In genomic region chr6:111600588-111601440, GRCh38 we compare ENCODE assay signal across 11 cellular contexts. TPM values are rescaled to one million over a fixed set of nuclear protein-coding genes. Genes with fewer than 3 reads are reported as not detected.
DNase-seq lines count a peak whose midpoint lies in the region; ATAC-seq, FAIRE-seq and TF ChIP-seq lines count a peak whose summit lies in the region.
"Had no signal": no experiment of that assay in that cellular context is flagged by ENCODE, and none has a peak within 500 bp of the region (broad histone marks: within the 10 kb centered on the region; RNA-seq: fewer than 3 reads in every experiment).

No MANE protein-coding gene starts in this region.

- H3K27ac ChIP-seq in CD4-positive, alpha-beta memory T cell (ENCODE audit: low read depth, low read length), result no peak overlapping the region
- H3K27ac ChIP-seq in adrenal gland (peak overlapping the region in 3 of 5 donors; percentile 95 to 97 (median 97)), kidney (ENCODE audit: low read depth in 2 of 2, low read length in 2 of 2) (peak overlapping the region; percentile 36 to 94), skin epidermis (peak overlapping the region in 19 of 21 experiments; percentile 11 to 98 (median 92)), tibial nerve (peak overlapping the region in 2 of 4 donors; percentile 92 to 95)

- H3K9ac ChIP-seq in kidney (ENCODE audit: low read length in 2 of 2), result peak overlapping the region in 1 of 2 donors; percentile 23

- TF ChIP-seq CTCF in adrenal gland (IDR thresholded peaks at IDR 0.05) (no peak), kidney (IDR thresholded peaks at IDR 0.05; ENCODE audit: borderline replicate concordance, extremely low read depth, insufficient read depth) (no peak), tibial nerve (IDR thresholded peaks at IDR 0.05) (no peak)
- no peak for TF ChIP-seq CTCF in activated CD8-positive, alpha-beta T cell treated with anti-CD3 and anti-CD28 coated beads for 36 hours (IDR thresholded peaks at IDR 0.05)

- FAIRE-seq in kidney (lab: Jason Lieb, UNC), result no peak

- no peak for ATAC-seq in activated CD8-positive, alpha-beta T cell treated with anti-CD3 and anti-CD28 coated beads for 36 hours
- no peak for ATAC-seq in HG03460 (IDR thresholded peaks at IDR 0.05; ENCODE audit: unreplicated experiment)
- ATAC-seq: naive thymus-derived CD4-positive, alpha-beta T cell had no signal

- no peaks in the 10 kb centered on the region for H3K27me3 ChIP-seq in CD4-positive, alpha-beta memory T cell (ENCODE audit: insufficient read depth, low read length)
- H3K27me3 ChIP-seq in adrenal gland (no peaks in the 10 kb centered on the region), tibial nerve (no peaks in the 10 kb centered on the region)

- H3K36me3 ChIP-seq in CD4-positive, alpha-beta memory T cell (ENCODE audit: insufficient read depth, low read length), result no peaks in the 10 kb centered on the region
- H3K36me3 ChIP-seq in adrenal gland (replicated peaks in 1 of 2) (no peaks in the 10 kb centered on the region), kidney (ENCODE audit: control insufficient read depth in 1 of 2, insufficient read depth in 2 of 2, low read length in 2 of 2) (no peaks in the 10 kb centered on the region), tibial nerve (peaks cover 0 to 4% (median 0%) of the 10 kb centered on the region in 3 donors)

- 85 to 93% (median 89%) methylated on average over 6 of the region's 6 CpGs for WGBS in adrenal gland, 4 donors
- 81 to 89% methylated on average over 6 of the region's 6 CpGs for WGBS in tibial nerve, 2 donors

- H3K9me3 Mint-ChIP-seq in CD4-positive, alpha-beta memory T cell, result no peaks in the 10 kb centered on the region
- H3K9me3 Mint-ChIP-seq in activated CD8-positive, alpha-beta T cell treated with anti-CD3 and anti-CD28 coated beads for 36 hours, result no peaks in the 10 kb centered on the region

- no peak overlapping the region for H3K4me3 Mint-ChIP-seq in CD4-positive, alpha-beta memory T cell
- H3K4me3 Mint-ChIP-seq in activated CD8-positive, alpha-beta T cell treated with anti-CD3 and anti-CD28 coated beads for 36 hours, result no peak overlapping the region

- no peak for TF ChIP-seq EP300 in tibial nerve (IDR thresholded peaks at IDR 0.05)

- H3K36me3 Mint-ChIP-seq in CD4-positive, alpha-beta memory T cell, result peaks cover 4 to 23% of the 10 kb centered on the region in 2 donors
- H3K36me3 Mint-ChIP-seq in activated CD8-positive, alpha-beta T cell treated with anti-CD3 and anti-CD28 coated beads for 36 hours (ENCODE audit: low read depth), result peaks cover 6% of the 10 kb centered on the region

- H3K4me3 ChIP-seq in CD4-positive, alpha-beta memory T cell (ENCODE audit: low read length in 2 of 2), result no peak overlapping the region
- no peak overlapping the region for H3K4me3 ChIP-seq in adrenal gland
- no peak overlapping the region for H3K4me3 ChIP-seq in kidney (ENCODE audit: low read length in 2 of 2)
- H3K4me3 ChIP-seq in skin epidermis, result no peak overlapping the region
- no peak overlapping the region for H3K4me3 ChIP-seq in tibial nerve

- peaks cover 35% of the 10 kb centered on the region for H3K4me1 ChIP-seq in CD4-positive, alpha-beta memory T cell (ENCODE audit: insufficient read depth, low read length)
- H3K4me1 ChIP-seq in adrenal gland (replicated peaks in 1 of 2), result peaks cover 38 to 65% of the 10 kb centered on the region in 2 donors
- H3K4me1 ChIP-seq in kidney (ENCODE audit: control insufficient read depth in 1 of 2, insufficient read depth in 1 of 2, low read depth in 1 of 2, low read length in 2 of 2), result peaks cover 28 to 41% of the 10 kb centered on the region in 2 donors
- H3K4me1 ChIP-seq in tibial nerve, result peaks cover 0 to 56% (median 36%) of the 10 kb centered on the region in 4 donors

- no peak for TF ChIP-seq POLR2A in adrenal gland (IDR thresholded peaks at IDR 0.05)
- TF ChIP-seq POLR2A in tibial nerve (IDR thresholded peaks at IDR 0.05), result no peak

- intact Hi-C loops in CD4-positive, alpha-beta memory T cell (cut with micrococcal nuclease), result no loop called here
- intact Hi-C loops in adrenal gland (cut with DNase I), result loop anchor here in 1 of 2 donors (10.0 kb wide), 1 partner anchor 116 kb away; the partner anchor contains the start of gene REV3L
- intact Hi-C loops in kidney (cut with DNase I), result no loop called here
- intact Hi-C loops in activated CD8-positive, alpha-beta T cell treated with anti-CD3 and anti-CD28 coated beads for 36 hours (cut with micrococcal nuclease), result no loop called here

- H3K9me3 ChIP-seq in CD4-positive, alpha-beta memory T cell (ENCODE audit: control insufficient read depth in 1 of 2, low read length in 2 of 2), result no peaks in the 10 kb centered on the region
- no peaks in the 10 kb centered on the region for H3K9me3 ChIP-seq in adrenal gland (replicated peaks in 1 of 3)
- H3K9me3 ChIP-seq in kidney (ENCODE audit: control insufficient read depth in 1 of 2, low read length in 2 of 2), result no peaks in the 10 kb centered on the region
- no peaks in the 10 kb centered on the region for H3K9me3 ChIP-seq in tibial nerve

- DNase-seq in CD4-positive, alpha-beta memory T cell, result no peak
- DNase-seq in adrenal gland (no peak), kidney (no peak), tibial nerve (ENCODE audit: low spot score in 2 of 2) (no peak), NCI-H128 (lab: John Stamatoyannopoulos, UW; ENCODE audit: unreplicated experiment) (no peak)
- DNase-seq in activated CD8-positive, alpha-beta T cell treated with anti-CD3 and anti-CD28 coated beads for 36 hours, result no peak
- DNase-seq: naive thymus-derived CD4-positive, alpha-beta T cell; NCI-H446 treated with DMSO at 0.1 percent for 48 hours; SIG-M5 had no signal

- POLR2A ChIA-PET in CD4-positive, alpha-beta memory T cell (lab: Charles Lee; ENCODE audit: partially characterized antibody), result no interaction called here
- POLR2A ChIA-PET in activated CD8-positive, alpha-beta T cell treated with anti-CD3 and anti-CD28 coated beads for 36 hours (lab: Charles Lee), result interaction anchor here (1.2 kb wide), 1 partner anchor 26 kb away, joined by 3 read pairs; no protein-coding TSS in a partner anchor

- H3K4me1 Mint-ChIP-seq in CD4-positive, alpha-beta memory T cell, result peaks cover 31 to 64% (median 46%) of the 10 kb centered on the region in 4 donors
- H3K4me1 Mint-ChIP-seq in activated CD8-positive, alpha-beta T cell treated with anti-CD3 and anti-CD28 coated beads for 36 hours (ENCODE audit: low read depth), result peaks cover 33% of the 10 kb centered on the region

- peak overlapping the region in 4 of 7 donors; percentile 4 to 56 (median 24) for H3K27ac Mint-ChIP-seq in CD4-positive, alpha-beta memory T cell
- H3K27ac Mint-ChIP-seq in activated CD8-positive, alpha-beta T cell treated with anti-CD3 and anti-CD28 coated beads for 36 hours, result no peak overlapping the region

- no peaks in the 10 kb centered on the region for H3K27me3 Mint-ChIP-seq in CD4-positive, alpha-beta memory T cell
- H3K27me3 Mint-ChIP-seq in activated CD8-positive, alpha-beta T cell treated with anti-CD3 and anti-CD28 coated beads for 36 hours, result no peaks in the 10 kb centered on the region
- H3K27me3 Mint-ChIP-seq: naive thymus-derived CD4-positive, alpha-beta T cell had no signal

- CTCF ChIA-PET in CD4-positive, alpha-beta memory T cell (lab: Charles Lee; ENCODE audit: partially characterized antibody), result interaction anchor here (0.9 to 1.1 kb wide), 2 partner anchors 13 to 443 kb away, joined by 3 read pairs; no protein-coding TSS in a partner anchor
- CTCF ChIA-PET in activated CD8-positive, alpha-beta T cell treated with anti-CD3 and anti-CD28 coated beads for 36 hours (lab: Charles Lee), result interaction anchor here (0.9 kb wide), 1 partner anchor 407 kb away, joined by 3 read pairs; no protein-coding TSS in a partner anchor

RNA-seq across cellular contexts. Expression of gene TRAF3IP2, which starts 4.9 kb away (rescaled TPM):
- total RNA-seq in CD4-positive, alpha-beta memory T cell, result 10 to 100 TPM; 18.2 to 19.7 TPM
- 10 to 100 TPM; 15.6 to 17.8 TPM for polyA plus RNA-seq in CD4-positive, alpha-beta memory T cell
- total RNA-seq in adrenal gland (10 to 100 TPM; 35.7 to 53.7 (median 46.2) TPM), kidney (30.0 TPM), tibial nerve (10 to 100 TPM; 17.2 to 30.6 (median 19.7) TPM)
- polyA plus RNA-seq in adrenal gland (10 to 100 TPM; 32.9 to 70.8 (median 56.9) TPM), kidney (ENCODE audit: insufficient read depth, low read depth, low replicate concordance) (15.7 TPM)
- 10 to 100 TPM; 23.2 to 26.3 TPM for total RNA-seq in activated CD8-positive, alpha-beta T cell treated with anti-CD3 and anti-CD28 coated beads for 36 hours
